27 cellular contexts compared by ENCODE assay signal in the genomic region with DNA sequence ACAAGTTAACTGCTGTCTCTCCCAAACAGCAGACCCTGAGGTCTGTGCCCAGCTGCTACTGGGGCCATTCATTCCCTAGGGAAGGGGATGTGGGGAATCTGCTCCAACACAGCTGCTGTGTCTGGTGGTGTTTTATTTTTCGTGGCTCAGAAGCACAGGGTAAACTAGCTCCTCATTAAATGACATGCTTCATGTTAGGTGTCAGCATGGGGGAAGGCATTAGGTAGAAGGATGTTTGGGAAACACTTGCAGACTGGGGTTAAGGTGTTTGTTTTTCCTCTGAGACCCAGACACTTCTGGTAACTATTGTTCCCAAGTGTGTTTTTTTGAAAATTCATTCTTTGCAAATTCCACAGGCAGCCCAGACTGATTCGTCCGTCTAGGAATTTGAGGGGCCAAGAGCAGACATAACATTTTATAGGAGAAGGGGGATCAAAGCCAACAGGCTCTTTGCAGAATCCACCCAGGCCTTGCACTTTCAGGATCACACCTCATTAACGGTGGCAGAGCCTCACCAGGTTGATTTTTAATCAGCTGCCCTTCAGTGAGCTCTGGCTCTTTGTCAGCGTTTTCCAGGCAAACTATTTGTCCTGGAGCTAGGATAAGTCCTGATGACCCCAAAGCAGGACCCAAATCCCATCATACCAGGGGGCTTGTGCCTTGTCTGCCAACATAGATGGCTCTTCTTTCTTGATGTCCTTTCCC.
DNase-seq lines count a peak whose midpoint lies in the region; ATAC-seq and TF ChIP-seq lines count a peak whose summit lies in the region.
"Had no signal": no experiment of that assay in that cellular context is flagged by ENCODE, and none has a peak within 500 bp of the region (broad histone marks: within the 10 kb centered on the region; RNA-seq: fewer than 3 reads in every experiment).

No MANE protein-coding gene starts in this region.

- no peak overlapping the region for H3K4me3 ChIP-seq in AG04450 (ENCODE audit: low read depth, low read length)
- H3K4me3 ChIP-seq: colonic mucosa, esophagus squamous epithelium, gastrocnemius medialis, GM23338, lung, MG63, prostate gland had no signal

- H3K9me3 Mint-ChIP-seq in osteocyte (ENCODE audit: unreplicated experiment), result no peaks in the 10 kb centered on the region
- no peaks in the 10 kb centered on the region for H3K9me3 Mint-ChIP-seq in stimulated activated effector memory CD8-positive, alpha-beta T cell treated with anti-CD3 and anti-CD28 coated beads, Interleukin-12 subunit alpha, Interleukin-12 subunit beta, amount 100 ng/mL, for 72 hours
- H3K9me3 Mint-ChIP-seq: activated CD4-positive, alpha-beta memory T cell treated with anti-CD3 and anti-CD28 coated beads, Interleukin-2, amount 10 ng/mL, durations not matched to agents 7 days and 5 days; activated naive CD8-positive, alpha-beta T cell treated with anti-CD3 and anti-CD28 coated beads, Interleukin-2, amount 50 U/mL, for 24 hours; GM23338 had no signal

- DNase-seq in AG04450 (ENCODE audit: low read depth, low spot score) (no peak), LHCN-M2 (ENCODE audit: low read depth) (peak; percentile 33), glomerular visceral epithelial cell (ENCODE audit: extremely low spot score) (peak; percentile 63), osteocyte (ENCODE audit: extremely low spot score, unreplicated experiment) (peak; percentile 23), NCI-H748 treated with DMSO at 0.1 percent for 48 hours (lab: John Stamatoyannopoulos, UW) (no peak), DMS79 treated with DMSO at 0.1 percent for 48 hours (lab: John Stamatoyannopoulos, UW) (no peak), erythroblast (lab: John Stamatoyannopoulos, UW) (no peak)
- DNase-seq in stimulated activated effector memory CD8-positive, alpha-beta T cell treated with anti-CD3 and anti-CD28 coated beads, Interleukin-12 subunit alpha, Interleukin-12 subunit beta, amount 100 ng/mL, for 72 hours (ENCODE audit: low spot score in 2 of 2), result no peak
- DNase-seq: activated CD4-positive, alpha-beta memory T cell treated with anti-CD3 and anti-CD28 coated beads, Interleukin-2, amount 10 ng/mL, durations not matched to agents 7 days and 5 days; activated gamma-delta T cell treated with Interleukin-2 at 50 U/mL for 16 hours; activated naive CD8-positive, alpha-beta T cell treated with anti-CD3 and anti-CD28 coated beads, Interleukin-2, amount 50 U/mL, for 24 hours; activated T-cell treated with anti-CD3 and anti-CD28 coated beads, Interleukin-2, amount 50 U/mL, for 1 hour; CD4-positive, CD25-positive, alpha-beta regulatory T cell; colonic mucosa; effector memory CD4-positive, alpha-beta T cell; esophagus squamous epithelium; gastrocnemius medialis; hippocampal formation; MG63; NCI-H1417 treated with DMSO at 0.1 percent for 48 hours; NCI-H510A treated with DMSO at 0.1 percent for 48 hours; NK-92 treated with Interleukin-12 subunit alpha and Interleukin-12 subunit beta, amount 100 ng/mL, for 24 hours; SHP77 had no signal

- H3K27ac Mint-ChIP-seq in osteocyte (ENCODE audit: unreplicated experiment), result peak overlapping the region; percentile 32
- no peak overlapping the region for H3K27ac Mint-ChIP-seq in stimulated activated effector memory CD8-positive, alpha-beta T cell treated with anti-CD3 and anti-CD28 coated beads, Interleukin-12 subunit alpha, Interleukin-12 subunit beta, amount 100 ng/mL, for 72 hours
- H3K27ac Mint-ChIP-seq: activated CD4-positive, alpha-beta memory T cell treated with anti-CD3 and anti-CD28 coated beads, Interleukin-2, amount 10 ng/mL, durations not matched to agents 7 days and 5 days; activated naive CD8-positive, alpha-beta T cell treated with anti-CD3 and anti-CD28 coated beads, Interleukin-2, amount 50 U/mL, for 24 hours; brain; CD4-positive, CD25-positive, alpha-beta regulatory T cell; GM23338 had no signal

- CTCF ChIA-PET in AG04450 (lab: Charles Lee), result interaction anchor here (1.2 kb wide), 1 partner anchor 10 kb away, joined by 5 read pairs; no protein-coding TSS in a partner anchor

- TF ChIP-seq CTCF in AG04450 (IDR thresholded peaks at IDR 0.05; ENCODE audit: low read depth, low read length) (no peak), osteocyte (IDR thresholded peaks at IDR 0.05) (no peak)

- TF ChIP-seq POLR2A in erythroblast (IDR thresholded peaks at IDR 0.05; ENCODE audit: low read length), result no peak

- H3K27me3 Mint-ChIP-seq in osteocyte (ENCODE audit: unreplicated experiment), result no peaks in the 10 kb centered on the region

- no peak overlapping the region for H3K4me3 Mint-ChIP-seq in osteocyte (ENCODE audit: unreplicated experiment)
- no peak overlapping the region for H3K4me3 Mint-ChIP-seq in stimulated activated effector memory CD8-positive, alpha-beta T cell treated with anti-CD3 and anti-CD28 coated beads, Interleukin-12 subunit alpha, Interleukin-12 subunit beta, amount 100 ng/mL, for 72 hours
- H3K4me3 Mint-ChIP-seq: activated CD4-positive, alpha-beta memory T cell treated with anti-CD3 and anti-CD28 coated beads, Interleukin-2, amount 10 ng/mL, durations not matched to agents 7 days and 5 days; activated naive CD8-positive, alpha-beta T cell treated with anti-CD3 and anti-CD28 coated beads, Interleukin-2, amount 50 U/mL, for 24 hours; brain; CD4-positive, CD25-positive, alpha-beta regulatory T cell; GM23338 had no signal

- POLR2A ChIA-PET in AG04450 (lab: Yijun Ruan, JAX), result interaction anchor here (1.0 kb wide), 1 partner anchor 47 kb away, joined by 3 read pairs; no protein-coding TSS in a partner anchor

- H3K27ac ChIP-seq in AG04450 (ENCODE audit: low read depth, low read length), result peak overlapping the region; percentile 21
- H3K27ac ChIP-seq: colonic mucosa, esophagus squamous epithelium, gastrocnemius medialis, prostate gland had no signal

- H3K27me3 ChIP-seq in AG04450 (ENCODE audit: control insufficient read depth, insufficient read depth, low read length), result peaks cover 16% of the 10 kb centered on the region
- H3K27me3 ChIP-seq: colonic mucosa, MG63 had no signal

- H3K36me3 Mint-ChIP-seq in osteocyte (ENCODE audit: unreplicated experiment), result no peaks in the 10 kb centered on the region
- no peaks in the 10 kb centered on the region for H3K36me3 Mint-ChIP-seq in stimulated activated effector memory CD8-positive, alpha-beta T cell treated with anti-CD3 and anti-CD28 coated beads, Interleukin-12 subunit alpha, Interleukin-12 subunit beta, amount 100 ng/mL, for 72 hours
- H3K36me3 Mint-ChIP-seq: brain; CD4-positive, CD25-positive, alpha-beta regulatory T cell had no signal

- H3K4me1 Mint-ChIP-seq in osteocyte (ENCODE audit: unreplicated experiment), result peaks cover 57% of the 10 kb centered on the region
- H3K4me1 Mint-ChIP-seq in stimulated activated effector memory CD8-positive, alpha-beta T cell treated with anti-CD3 and anti-CD28 coated beads, Interleukin-12 subunit alpha, Interleukin-12 subunit beta, amount 100 ng/mL, for 72 hours, result no peaks in the 10 kb centered on the region
- H3K4me1 Mint-ChIP-seq: activated CD4-positive, alpha-beta memory T cell treated with anti-CD3 and anti-CD28 coated beads, Interleukin-2, amount 10 ng/mL, durations not matched to agents 7 days and 5 days; activated naive CD8-positive, alpha-beta T cell treated with anti-CD3 and anti-CD28 coated beads, Interleukin-2, amount 50 U/mL, for 24 hours; brain; CD4-positive, CD25-positive, alpha-beta regulatory T cell; GM23338 had no signal

- H3K9me3 ChIP-seq in AG04450 (ENCODE audit: control insufficient read depth, insufficient read depth, low read length), result peaks cover 2% of the 10 kb centered on the region; the same call in 1 of the 2 replicates
- H3K9me3 ChIP-seq: colonic mucosa, esophagus squamous epithelium, gastrocnemius medialis, MG63, prostate gland had no signal

- no peak for ATAC-seq in stimulated activated effector memory CD8-positive, alpha-beta T cell treated with anti-CD3 and anti-CD28 coated beads, Interleukin-12 subunit alpha, Interleukin-12 subunit beta, amount 100 ng/mL, for 72 hours
- ATAC-seq: activated naive CD8-positive, alpha-beta T cell treated with anti-CD3 and anti-CD28 coated beads, Interleukin-2, amount 50 U/mL, for 24 hours; gastrocnemius medialis; GM23338 had no signal

Comparison
In these comparisons a context has a peak if more than half of its experiments do, and no peak if none do; other contexts are left out.
1. DNase-seq: peak in LHCN-M2 (single experiment), glomerular visceral epithelial cell (single experiment) and osteocyte (single experiment); none in AG04450 (single experiment), NCI-H748 treated with DMSO at 0.1 percent for 48 hours (single experiment), DMS79 treated with DMSO at 0.1 percent for 48 hours (single experiment), stimulated activated effector memory CD8-positive, alpha-beta T cell treated with anti-CD3 and anti-CD28 coated beads, Interleukin-12 subunit alpha, Interleukin-12 subunit beta, amount 100 ng/mL, for 72 hours (0 of 2) and erythroblast (0 of 2).